ENCODE assay signal across 8 cellular contexts in genomic region chr13:110411316-110412105, GRCh38.
DNase-seq lines count a peak whose midpoint lies in the region; ATAC-seq, FAIRE-seq and TF ChIP-seq lines count a peak whose summit lies in the region.

No MANE protein-coding gene starts in this region.

- intact Hi-C loops in prostate gland (cut with DNase I) = loop anchor here (5.0 kb wide), 4 partner anchors 69 to 179 kb away; partner anchors contain the start of genes COL4A1 and COL4A2

- H3K4me1 ChIP-seq in prostate gland (replicated peaks) = no peaks in the 10 kb centered on the region

- no peaks in the 10 kb centered on the region for H3K9me3 ChIP-seq in prostate gland

- 64% methylated on average over 6 of the region's 6 CpGs for WGBS in prostate gland

- no peak for TF ChIP-seq CTCF in coronary artery (IDR thresholded peaks at IDR 0.05)
- no peak for TF ChIP-seq CTCF in prostate gland (IDR thresholded peaks at IDR 0.05)

- DNase-seq in coronary artery (ENCODE audit: low spot score) (no peak), prostate gland (ENCODE audit: low spot score) (no peak), GM12892 (ENCODE audit: insufficient read length) (no peak), NCI-H526 treated with DMSO at 0.1 percent for 48 hours (lab: John Stamatoyannopoulos, UW) (no peak), EL (no peak), HuH-7.5 (ENCODE audit: low spot score) (no peak)

- peak overlapping the region; percentile 97 to 98 for H3K27ac ChIP-seq in coronary artery
- peak overlapping the region; percentile 75 to 80 for H3K27ac ChIP-seq in prostate gland

- no peaks in the 10 kb centered on the region for H3K36me3 ChIP-seq in prostate gland

- H3K27me3 ChIP-seq in prostate gland (replicated peaks; ENCODE audit: insufficient read depth) = no peaks in the 10 kb centered on the region

- TF ChIP-seq POLR2A in prostate gland (IDR thresholded peaks at IDR 0.05) (no peak), GM12892 (IDR thresholded peaks at IDR 0.05; ENCODE audit: low read depth, low read length) (no peak)

- peak overlapping the region; percentile 5 for H3K4me3 ChIP-seq in coronary artery
- no peak overlapping the region for H3K4me3 ChIP-seq in prostate gland

- ATAC-seq in GM18511 (IDR thresholded peaks at IDR 0.05; ENCODE audit: unreplicated experiment) (peak; percentile 28), HG03108 (IDR thresholded peaks at IDR 0.05; ENCODE audit: unreplicated experiment) (peak; percentile 7)

- FAIRE-seq in GM12892 (lab: Jason Lieb, UNC) = no peak
